7 cellular contexts compared by ENCODE assay signal in genomic region chr19:8767257-8767656, GRCh38. TPM values are rescaled to one million over a fixed set of nuclear protein-coding genes. Genes with fewer than 3 reads are reported as not detected.
"Had no signal": no experiment of that assay in that cellular context is flagged by ENCODE, and none has a peak within 500 bp of the region (broad histone marks: within the 10 kb centered on the region; RNA-seq: fewer than 3 reads in every experiment).

No MANE protein-coding gene starts in this region.

RNA-seq across cellular contexts. Expression of gene OR2Z1, which starts 45.8 kb away (rescaled TPM):
- total RNA-seq: GM23248, H4, H7, HepG2, HFFc6, HT1080 had no signal
- polyA plus RNA-seq: GM23248, HepG2, IgD-negative memory B cell had no signal
